In genomic region chr2:217789003-217789735, GRCh38 we compare ENCODE assay signal across 2 cellular contexts.
TF ChIP-seq lines count a peak whose summit lies in the region.

No MANE protein-coding gene starts in this region.

TF ChIP-seq in HCT116, 20 proteins besides CTCF, POLR2A, EP300 and RAD21 (continued from another document):
- TF ChIP-seq, protein P1, sequence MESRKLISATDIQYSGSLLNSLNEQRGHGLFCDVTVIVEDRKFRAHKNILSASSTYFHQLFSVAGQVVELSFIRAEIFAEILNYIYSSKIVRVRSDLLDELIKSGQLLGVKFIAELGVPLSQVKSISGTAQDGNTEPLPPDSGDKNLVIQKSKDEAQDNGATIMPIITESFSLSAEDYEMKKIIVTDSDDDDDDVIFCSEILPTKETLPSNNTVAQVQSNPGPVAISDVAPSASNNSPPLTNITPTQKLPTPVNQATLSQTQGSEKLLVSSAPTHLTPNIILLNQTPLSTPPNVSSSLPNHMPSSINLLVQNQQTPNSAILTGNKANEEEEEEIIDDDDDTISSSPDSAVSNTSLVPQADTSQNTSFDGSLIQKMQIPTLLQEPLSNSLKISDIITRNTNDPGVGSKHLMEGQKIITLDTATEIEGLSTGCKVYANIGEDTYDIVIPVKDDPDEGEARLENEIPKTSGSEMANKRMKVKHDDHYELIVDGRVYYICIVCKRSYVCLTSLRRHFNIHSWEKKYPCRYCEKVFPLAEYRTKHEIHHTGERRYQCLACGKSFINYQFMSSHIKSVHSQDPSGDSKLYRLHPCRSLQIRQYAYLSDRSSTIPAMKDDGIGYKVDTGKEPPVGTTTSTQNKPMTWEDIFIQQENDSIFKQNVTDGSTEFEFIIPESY (IDR thresholded peaks at IDR 0.05; ENCODE audit: extremely low read depth, insufficient replicate concordance, low read length) = no peak
- TF ChIP-seq ZNF274 (IDR thresholded peaks at IDR 0.05; ENCODE audit: low read depth, low read length) (no peak), SRF (IDR thresholded peaks at IDR 0.05; ENCODE audit: low read depth) (no peak)

TF ChIP-seq in HepG2, 621 proteins besides CTCF, POLR2A, EP300 and RAD21 (continued from another document and continues in another):
- TF ChIP-seq UBTF (CRISPR knock-in tag; IDR thresholded peaks at IDR 0.05) (peak; percentile 32; the same call in 1 of the 2 replicates), ZNF550 (CRISPR knock-in tag; IDR thresholded peaks at IDR 0.05; ENCODE audit: borderline replicate concordance) (0 out of 2 replicates have a peak, but pooled peaks have one; percentile 55), ZNF772 (CRISPR knock-in tag; IDR thresholded peaks at IDR 0.05) (0 out of 2 replicates have a peak, but pooled peaks have one; percentile 81), SAP130 (CRISPR knock-in tag; IDR thresholded peaks at IDR 0.05; ENCODE audit: low read depth) (peak; percentile 59), PLRG1 (conservative IDR thresholded peaks at IDR 0.05) (no peak), ZNF367 (CRISPR knock-in tag; IDR thresholded peaks at IDR 0.05; ENCODE audit: borderline replicate concordance) (no peak), FOXC1 (CRISPR knock-in tag; IDR thresholded peaks at IDR 0.05; ENCODE audit: borderline replicate concordance) (0 out of 2 replicates have a peak, but pooled peaks have one; percentile 47), IRF2 (CRISPR knock-in tag; IDR thresholded peaks at IDR 0.05) (peak; percentile 44), TARDBP (CRISPR knock-in tag; IDR thresholded peaks at IDR 0.05) (no peak), PHF8 (CRISPR knock-in tag; IDR thresholded peaks at IDR 0.05) (no peak), PPARG (CRISPR knock-in tag; conservative IDR thresholded peaks at IDR 0.05) (0 out of 2 replicates have a peak, but pooled peaks have one; percentile 26), ZFP62 (CRISPR knock-in tag; IDR thresholded peaks at IDR 0.05) (no peak), KMT2A (CRISPR knock-in tag; IDR thresholded peaks at IDR 0.05) (peak; percentile 29; the same call in 1 of the 2 replicates), YEATS2 (CRISPR knock-in tag; IDR thresholded peaks at IDR 0.05; ENCODE audit: borderline replicate concordance) (0 out of 2 replicates have a peak, but pooled peaks have one; percentile 29), AKNA (CRISPR knock-in tag; IDR thresholded peaks at IDR 0.05; ENCODE audit: borderline replicate concordance) (no peak), ZNF724P (CRISPR knock-in tag; IDR thresholded peaks at IDR 0.05; ENCODE audit: borderline replicate concordance) (peak; percentile 81; the same call in 1 of the 2 replicates), ZNF205 (CRISPR knock-in tag; IDR thresholded peaks at IDR 0.05) (peak; percentile 71; the same call in 1 of the 2 replicates), E2F1 (CRISPR knock-in tag; IDR thresholded peaks at IDR 0.05) (no peak), ZNF446 (CRISPR knock-in tag; IDR thresholded peaks at IDR 0.05) (no peak), ZNF512B (CRISPR knock-in tag; IDR thresholded peaks at IDR 0.05; ENCODE audit: borderline replicate concordance) (no peak), ZNF136 (CRISPR knock-in tag; IDR thresholded peaks at IDR 0.05; ENCODE audit: low read depth) (0 out of 2 replicates have a peak, but pooled peaks have one; percentile 56), REPIN1 (CRISPR knock-in tag; IDR thresholded peaks at IDR 0.05; ENCODE audit: borderline replicate concordance, low read depth) (peak; percentile 65; the same call in 1 of the 2 replicates), ZNF781 (CRISPR knock-in tag; IDR thresholded peaks at IDR 0.05; ENCODE audit: borderline replicate concordance, not compliant biosample characterization) (peak; percentile 22), ZNF543 (CRISPR knock-in tag; IDR thresholded peaks at IDR 0.05) (0 out of 2 replicates have a peak, but pooled peaks have one; percentile 69), ZBTB26 (CRISPR knock-in tag; IDR thresholded peaks at IDR 0.05; ENCODE audit: borderline replicate concordance) (0 out of 2 replicates have a peak, but pooled peaks have one; percentile 35), ZNF230 (CRISPR knock-in tag; IDR thresholded peaks at IDR 0.05) (no peak), THAP9 (CRISPR knock-in tag; IDR thresholded peaks at IDR 0.05; ENCODE audit: borderline replicate concordance) (no peak; the same call in 1 of the 2 replicates), ZNF260 (CRISPR knock-in tag; IDR thresholded peaks at IDR 0.05; ENCODE audit: borderline replicate concordance, low read depth) (no peak), SP4 (CRISPR knock-in tag; IDR thresholded peaks at IDR 0.05) (peak; percentile 58; the same call in 1 of the 2 replicates), RXRB (CRISPR knock-in tag; IDR thresholded peaks at IDR 0.05; ENCODE audit: borderline replicate concordance) (peak; percentile 72; the same call in 1 of the 2 replicates), NFYC (CRISPR knock-in tag; IDR thresholded peaks at IDR 0.05) (peak; percentile 22; the same call in 1 of the 2 replicates), KLF11 (CRISPR knock-in tag; IDR thresholded peaks at IDR 0.05) (no peak)
- TF ChIP-seq, protein P2, sequence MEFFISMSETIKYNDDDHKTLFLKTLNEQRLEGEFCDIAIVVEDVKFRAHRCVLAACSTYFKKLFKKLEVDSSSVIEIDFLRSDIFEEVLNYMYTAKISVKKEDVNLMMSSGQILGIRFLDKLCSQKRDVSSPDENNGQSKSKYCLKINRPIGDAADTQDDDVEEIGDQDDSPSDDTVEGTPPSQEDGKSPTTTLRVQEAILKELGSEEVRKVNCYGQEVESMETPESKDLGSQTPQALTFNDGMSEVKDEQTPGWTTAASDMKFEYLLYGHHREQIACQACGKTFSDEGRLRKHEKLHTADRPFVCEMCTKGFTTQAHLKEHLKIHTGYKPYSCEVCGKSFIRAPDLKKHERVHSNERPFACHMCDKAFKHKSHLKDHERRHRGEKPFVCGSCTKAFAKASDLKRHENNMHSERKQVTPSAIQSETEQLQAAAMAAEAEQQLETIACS (CRISPR knock-in tag; IDR thresholded peaks at IDR 0.05) = no peak
